ENCODE assay signal across 14 cellular contexts in the genomic region with DNA sequence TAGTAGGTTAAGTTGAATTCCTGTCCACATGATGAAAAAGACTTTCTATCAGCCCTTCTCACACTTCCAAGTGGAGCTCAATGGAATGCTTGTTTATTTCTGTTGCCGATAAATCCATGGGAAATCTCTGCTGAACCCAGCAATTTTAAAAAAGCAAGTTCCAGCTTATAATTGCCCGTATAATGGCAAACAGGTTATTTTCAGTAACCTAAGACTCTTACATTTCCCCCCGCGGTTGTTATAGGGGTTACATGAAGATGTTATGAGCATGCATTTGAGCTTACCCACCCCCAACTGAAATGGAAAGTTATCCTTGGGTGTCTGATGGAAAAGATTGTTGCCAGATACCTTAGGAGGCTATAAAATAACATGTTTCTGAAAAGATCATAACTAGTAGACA.
DNase-seq lines count a peak whose midpoint lies in the region; ATAC-seq, FAIRE-seq and TF ChIP-seq lines count a peak whose summit lies in the region.
"Had no signal": no experiment of that assay in that cellular context is flagged by ENCODE, and none has a peak within 500 bp of the region (broad histone marks: within the 10 kb centered on the region; RNA-seq: fewer than 3 reads in every experiment).

No MANE protein-coding gene starts in this region.

- H3K4me3 ChIP-seq in AG10803 (ENCODE audit: low read length): peak overlapping the region; percentile 68
- peak overlapping the region; percentile 30 for H3K4me3 ChIP-seq in right cardiac atrium (ENCODE audit: low read length)
- H3K4me3 ChIP-seq in psoas muscle: peak overlapping the region; percentile 85
- H3K4me3 ChIP-seq in kidney (ENCODE audit: low read length in 2 of 2): peak overlapping the region in 1 of 2 donors; percentile 81

- H3K9me3 ChIP-seq in right cardiac atrium (ENCODE audit: control insufficient read depth, low read length) (no peaks in the 10 kb centered on the region), psoas muscle (no peaks in the 10 kb centered on the region), T-helper 17 cell (ENCODE audit: control insufficient read depth, low read length, poor library complexity, severe bottlenecking) (no peaks in the 10 kb centered on the region), kidney (ENCODE audit: control insufficient read depth in 1 of 2, low read length in 2 of 2) (no peaks in the 10 kb centered on the region)

- H3K27ac ChIP-seq in right cardiac atrium (ENCODE audit: low read length) (peak overlapping the region; percentile 54), psoas muscle (peak overlapping the region; percentile 77), kidney (ENCODE audit: low read depth in 2 of 2, low read length in 2 of 2) (no peak overlapping the region)

- intact Hi-C loops in right cardiac atrium (cut with DNase I) (loop anchor here in 2 of 4 donors (10.0 kb wide), 1 partner anchor 48 kb away; no protein-coding TSS in a partner anchor), psoas muscle (cut with DNase I) (loop anchor here (5.0 kb wide), 1 partner anchor 46 kb away; no protein-coding TSS in a partner anchor), kidney (cut with DNase I) (no loop called here)

- DNase-seq in AG10803 (ENCODE audit: low read depth) (no peak), RCC 7860 (ENCODE audit: low spot score) (peak; percentile 23), right cardiac atrium (no peak), psoas muscle (no peak), T-helper 17 cell (no peak), kidney (no peak), DMS53 (lab: John Stamatoyannopoulos, UW) (no peak)
- DNase-seq: activated CD4-positive, alpha-beta T cell treated with anti-CD3 and anti-CD28 coated beads for 36 hours; activated effector memory CD4-positive, alpha-beta T cell treated with Interleukin-2 at 50 U/mL for 16 hours; C1 segment of cervical spinal cord; glutamatergic neuron; stimulated activated naive B cell treated with anti-CD40 and anti-IgM and Interleukin-4, amounts not matched to agents 10 μg/mL and 1 μg/mL and 100 μg/mL, for 72 hours had no signal

- H3K4me1 Mint-ChIP-seq in T-helper 17 cell: peaks cover 3% of the 10 kb centered on the region

- H3K27me3 Mint-ChIP-seq in T-helper 17 cell: peaks cover 84% of the 10 kb centered on the region

- no peak overlapping the region for H3K4me3 Mint-ChIP-seq in T-helper 17 cell
- H3K4me3 Mint-ChIP-seq: activated CD4-positive, alpha-beta T cell treated with anti-CD3 and anti-CD28 coated beads for 36 hours; stimulated activated naive B cell treated with anti-CD40 and anti-IgM and Interleukin-4, amounts not matched to agents 10 μg/mL and 1 μg/mL and 100 μg/mL, for 72 hours had no signal

- ATAC-seq in right cardiac atrium: no peak
- no peak for ATAC-seq in psoas muscle
- no peak for ATAC-seq in T-helper 17 cell
- ATAC-seq in GM21381 (IDR thresholded peaks at IDR 0.05; ENCODE audit: unreplicated experiment): no peak
- ATAC-seq: activated CD4-positive, alpha-beta T cell treated with anti-CD3 and anti-CD28 coated beads for 36 hours; stimulated activated naive B cell treated with anti-CD40 and anti-IgM and Interleukin-4, amounts not matched to agents 10 μg/mL and 1 μg/mL and 100 μg/mL, for 72 hours had no signal

- no peak for TF ChIP-seq CTCF in AG10803 (conservative IDR thresholded peaks at IDR 0.05; ENCODE audit: low read length)
- no peak for TF ChIP-seq CTCF in psoas muscle (IDR thresholded peaks at IDR 0.05)
- no peak for TF ChIP-seq CTCF in kidney (IDR thresholded peaks at IDR 0.05; ENCODE audit: borderline replicate concordance, extremely low read depth, insufficient read depth)

- H3K36me3 Mint-ChIP-seq in T-helper 17 cell (ENCODE audit: low read depth): no peaks in the 10 kb centered on the region
- H3K36me3 Mint-ChIP-seq: stimulated activated naive B cell treated with anti-CD40 and anti-IgM and Interleukin-4, amounts not matched to agents 10 μg/mL and 1 μg/mL and 100 μg/mL, for 72 hours had no signal

- H3K27ac Mint-ChIP-seq in T-helper 17 cell: no peak overlapping the region
- H3K27ac Mint-ChIP-seq: activated CD4-positive, alpha-beta T cell treated with anti-CD3 and anti-CD28 coated beads for 36 hours; stimulated activated naive B cell treated with anti-CD40 and anti-IgM and Interleukin-4, amounts not matched to agents 10 μg/mL and 1 μg/mL and 100 μg/mL, for 72 hours had no signal

- H3K27me3 ChIP-seq in right cardiac atrium (ENCODE audit: control insufficient read depth, insufficient read depth) (no peaks in the 10 kb centered on the region), psoas muscle (ENCODE audit: insufficient read depth in 3 of 3, low read length in 2 of 3) (no peaks in the 10 kb centered on the region)

- H3K4me1 ChIP-seq in right cardiac atrium (ENCODE audit: control insufficient read depth, insufficient read depth, low read length) (peaks cover 11% of the 10 kb centered on the region), psoas muscle (peaks cover 56% of the 10 kb centered on the region), kidney (ENCODE audit: control insufficient read depth in 1 of 2, insufficient read depth in 1 of 2, low read depth in 1 of 2, low read length in 2 of 2) (peaks cover 2 to 5% of the 10 kb centered on the region in 2 donors)

- no peak overlapping the region for H3K9ac ChIP-seq in kidney (ENCODE audit: low read length in 2 of 2)

- no peak for FAIRE-seq in RCC 7860 (lab: Jason Lieb, UNC)
- FAIRE-seq in kidney (lab: Jason Lieb, UNC): no peak
- FAIRE-seq: colon had no signal

- WGBS in right cardiac atrium: 23% methylated on average over 4 of the region's 4 CpGs
- WGBS in psoas muscle, 3 donors: 18 to 23% (median 19%) methylated on average over 4 of the region's 4 CpGs

- H3K36me3 ChIP-seq in psoas muscle (ENCODE audit: insufficient read depth in 1 of 2, low read depth in 1 of 2): no peaks in the 10 kb centered on the region
- no peaks in the 10 kb centered on the region for H3K36me3 ChIP-seq in kidney (ENCODE audit: control insufficient read depth in 1 of 2, insufficient read depth in 2 of 2, low read length in 2 of 2)

Comparison
In these comparisons a context has a peak if more than half of its experiments do, and no peak if none do; other contexts are left out.
1. H3K27ac ChIP-seq: peak in right cardiac atrium (single experiment) and psoas muscle (single experiment); none in kidney (0 of 2).